19 cellular contexts compared by ENCODE assay signal in the genomic region with DNA sequence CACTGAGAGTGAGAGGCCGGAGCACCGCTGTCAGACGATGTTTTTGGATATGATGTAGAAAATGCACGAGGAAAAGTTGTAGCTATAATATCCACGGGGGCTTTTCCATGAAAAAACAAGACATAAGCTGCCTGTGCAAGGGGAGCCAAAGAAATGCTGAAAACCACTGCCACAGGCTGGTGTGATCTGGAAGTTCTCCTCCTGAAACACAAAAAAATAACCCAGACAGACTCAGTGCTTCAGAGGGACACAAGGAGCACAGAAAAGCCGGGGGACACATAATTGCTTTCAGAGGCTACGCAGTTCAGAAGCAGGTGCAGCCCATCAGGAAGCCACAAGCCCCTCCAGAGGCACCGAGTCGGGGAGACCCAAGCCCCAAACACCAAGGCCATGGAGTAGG.
A peak's percentile ranks its signal among the peaks of the same experiment; 100 is the strongest.
DNase-seq lines count a peak whose midpoint lies in the region; ATAC-seq, FAIRE-seq and TF ChIP-seq lines count a peak whose summit lies in the region.
"Had no signal": no experiment of that assay in that cellular context is flagged by ENCODE, and none has a peak within 500 bp of the region (broad histone marks: within the 10 kb centered on the region; RNA-seq: fewer than 3 reads in every experiment).

No MANE protein-coding gene starts in this region.

- TF ChIP-seq CTCF in fibroblast of the aortic adventitia (IDR thresholded peaks at IDR 0.05; ENCODE audit: insufficient read depth, low read length) (peak; percentile 15), sigmoid colon (IDR thresholded peaks at IDR 0.05) (no peak)

- FAIRE-seq in small intestine (lab: Jason Lieb, UNC), result no peak
- FAIRE-seq: HepG2 had no signal

- 79 to 87% methylated on average over 9 of the region's 9 CpGs for WGBS in sigmoid colon, 2 donors
- WGBS in small intestine, 3 donors, result 85 to 92% (median 87%) methylated on average over 9 of the region's 9 CpGs

- DNase-seq in activated CD8-positive, alpha-beta memory T cell treated with anti-CD3 and anti-CD28 coated beads for 24 hours, result peak; percentile 52
- DNase-seq in activated CD8-positive, alpha-beta memory T cell treated with anti-CD3 and anti-CD28 coated beads, Interleukin-2, amount 50 U/mL, for 48 hours, result no peak
- DNase-seq in fibroblast of the aortic adventitia (ENCODE audit: low read depth), result no peak
- DNase-seq in sigmoid colon, result peak; percentile 25
- no peak for DNase-seq in NCI-H2029 treated with DMSO at 0.1 percent for 48 hours (lab: John Stamatoyannopoulos, UW)
- DNase-seq in activated T-cell treated with anti-CD3 and anti-CD28 coated beads, Interleukin-2, amount 50 U/mL, for 4 hours, result no peak
- no peak for DNase-seq in T-helper 2 cell treated with Interferon-gamma antibody and Interleukin-4, amounts not matched to agents 5 μg/mL and 100 μg/mL, for 36 hours (ENCODE audit: low spot score)
- DNase-seq in small intestine, result no peak
- DNase-seq: 8988T; CD4-positive, alpha-beta memory T cell; GOT3; KG1; NCI-H1105 treated with DMSO at 0.1 percent for 48 hours; NCI-H1694; NCI-H2107; NCI-H510A treated with DMSO at 0.1 percent for 48 hours; SJCRH30 had no signal

- H3K36me3 Mint-ChIP-seq in activated T-cell treated with anti-CD3 and anti-CD28 coated beads, Interleukin-2, amount 50 U/mL, for 4 hours (ENCODE audit: insufficient read depth), result peaks cover 3% of the 10 kb centered on the region
- no peaks in the 10 kb centered on the region for H3K36me3 Mint-ChIP-seq in T-helper 2 cell treated with Interferon-gamma antibody and Interleukin-4, amounts not matched to agents 5 μg/mL and 100 μg/mL, for 36 hours (ENCODE audit: low read depth)
- H3K36me3 Mint-ChIP-seq: CD4-positive, alpha-beta memory T cell had no signal

- H3K27ac ChIP-seq in sigmoid colon (no peak overlapping the region), small intestine (ENCODE audit: low read depth in 1 of 2, low read length in 1 of 2) (no peak overlapping the region)
- H3K27ac ChIP-seq: SJCRH30 had no signal

- TF ChIP-seq POLR2A in sigmoid colon (IDR thresholded peaks at IDR 0.05), result no peak

- TF ChIP-seq EP300 in sigmoid colon (IDR thresholded peaks at IDR 0.05), result no peak

- H3K27me3 ChIP-seq in sigmoid colon (no peaks in the 10 kb centered on the region), small intestine (ENCODE audit: control insufficient read depth in 2 of 2, insufficient read depth in 2 of 2, low read length in 2 of 2) (no peaks in the 10 kb centered on the region)
- H3K27me3 ChIP-seq: SJCRH30 had no signal

- no peak overlapping the region for H3K4me3 Mint-ChIP-seq in activated T-cell treated with anti-CD3 and anti-CD28 coated beads, Interleukin-2, amount 50 U/mL, for 4 hours
- H3K4me3 Mint-ChIP-seq in T-helper 2 cell treated with Interferon-gamma antibody and Interleukin-4, amounts not matched to agents 5 μg/mL and 100 μg/mL, for 36 hours, result no peak overlapping the region
- H3K4me3 Mint-ChIP-seq: CD4-positive, alpha-beta memory T cell had no signal

- H3K36me3 ChIP-seq in sigmoid colon (no peaks in the 10 kb centered on the region), small intestine (ENCODE audit: control insufficient read depth in 2 of 2, insufficient read depth in 2 of 2, low read length in 2 of 2) (no peaks in the 10 kb centered on the region)
- H3K36me3 ChIP-seq: SJCRH30 had no signal

- H3K9me3 ChIP-seq in sigmoid colon (no peaks in the 10 kb centered on the region), small intestine (ENCODE audit: control insufficient read depth, low read depth) (no peaks in the 10 kb centered on the region)
- H3K9me3 ChIP-seq: SJCRH30 had no signal

- peaks cover 2% of the 10 kb centered on the region for H3K27me3 Mint-ChIP-seq in activated T-cell treated with anti-CD3 and anti-CD28 coated beads, Interleukin-2, amount 50 U/mL, for 4 hours (ENCODE audit: low read depth)
- H3K27me3 Mint-ChIP-seq in T-helper 2 cell treated with Interferon-gamma antibody and Interleukin-4, amounts not matched to agents 5 μg/mL and 100 μg/mL, for 36 hours (ENCODE audit: low read depth), result peaks cover 18% of the 10 kb centered on the region

- intact Hi-C loops in sigmoid colon (cut with DNase I), result loop anchor here (5.0 kb wide), 1 partner anchor 101 kb away; a partner anchor contains a TSS

- H3K4me1 Mint-ChIP-seq in activated T-cell treated with anti-CD3 and anti-CD28 coated beads, Interleukin-2, amount 50 U/mL, for 4 hours (ENCODE audit: low read depth), result peaks cover 13% of the 10 kb centered on the region
- H3K4me1 Mint-ChIP-seq in T-helper 2 cell treated with Interferon-gamma antibody and Interleukin-4, amounts not matched to agents 5 μg/mL and 100 μg/mL, for 36 hours (ENCODE audit: low read depth), result peaks cover 6% of the 10 kb centered on the region

- no peak overlapping the region for H3K27ac Mint-ChIP-seq in T-helper 2 cell treated with Interferon-gamma antibody and Interleukin-4, amounts not matched to agents 5 μg/mL and 100 μg/mL, for 36 hours
- H3K27ac Mint-ChIP-seq: CD4-positive, alpha-beta memory T cell had no signal

- H3K4me1 ChIP-seq in sigmoid colon (peaks cover 0 to 22% (median 4%) of the 10 kb centered on the region in 4 donors), small intestine (ENCODE audit: control insufficient read depth in 2 of 2, insufficient read depth in 1 of 2, low read depth in 1 of 2, low read length in 1 of 2) (peaks cover 0 to 2% of the 10 kb centered on the region in 2 donors)
- H3K4me1 ChIP-seq: SJCRH30 had no signal

- no peak for ATAC-seq in activated T-cell treated with anti-CD3 and anti-CD28 coated beads, Interleukin-2, amount 50 U/mL, for 4 hours
- ATAC-seq: HepG2, Panc1 had no signal

- H3K4me3 ChIP-seq in fibroblast of the aortic adventitia (ENCODE audit: low read depth, low read length) (no peak overlapping the region), sigmoid colon (no peak overlapping the region), small intestine (ENCODE audit: low read depth in 1 of 2, low read length in 2 of 2) (no peak overlapping the region)
- H3K4me3 ChIP-seq: SJCRH30 had no signal

- no peaks in the 10 kb centered on the region for H3K9me3 Mint-ChIP-seq in activated T-cell treated with anti-CD3 and anti-CD28 coated beads, Interleukin-2, amount 50 U/mL, for 4 hours
- no peaks in the 10 kb centered on the region for H3K9me3 Mint-ChIP-seq in T-helper 2 cell treated with Interferon-gamma antibody and Interleukin-4, amounts not matched to agents 5 μg/mL and 100 μg/mL, for 36 hours
- H3K9me3 Mint-ChIP-seq: CD4-positive, alpha-beta memory T cell had no signal

Comparison
In these comparisons a context has a peak if more than half of its experiments do, and no peak if none do; other contexts are left out.
1. DNase-seq: peak in activated CD8-positive, alpha-beta memory T cell treated with anti-CD3 and anti-CD28 coated beads for 24 hours (single experiment) and sigmoid colon (single experiment); none in activated CD8-positive, alpha-beta memory T cell treated with anti-CD3 and anti-CD28 coated beads, Interleukin-2, amount 50 U/mL, for 48 hours (single experiment), fibroblast of the aortic adventitia (single experiment), NCI-H2029 treated with DMSO at 0.1 percent for 48 hours (single experiment), activated T-cell treated with anti-CD3 and anti-CD28 coated beads, Interleukin-2, amount 50 U/mL, for 4 hours (single experiment), T-helper 2 cell treated with Interferon-gamma antibody and Interleukin-4, amounts not matched to agents 5 μg/mL and 100 μg/mL, for 36 hours (single experiment) and small intestine (single experiment).